ENCODE assay signal across 28 cellular contexts in genomic region chr3:118775021-118775420, GRCh38.
"Had no signal": no experiment of that assay in that cellular context is flagged by ENCODE, and none has a peak within 500 bp of the region (broad histone marks: within the 10 kb centered on the region; RNA-seq: fewer than 3 reads in every experiment).

No MANE protein-coding gene starts in this region.

- DNase-seq: colonic mucosa; cortex of kidney; dermis blood vessel endothelial cell; dorsolateral prefrontal cortex; effector CD4-positive, alpha-beta T cell; effector CD8-positive, alpha-beta T cell; effector memory CD4-positive, alpha-beta T cell; effector memory CD8-positive, alpha-beta T cell; erythroblast; esophagus squamous epithelium; foreskin fibroblast; foreskin keratinocyte; foreskin melanocyte; gastrocnemius medialis; glutamatergic neuron; head of caudate nucleus; heart left ventricle; heart right ventricle had no signal

- H3K27ac ChIP-seq: colonic mucosa, coronary artery, dorsolateral prefrontal cortex, epithelial cell of prostate, esophagus muscularis mucosa, esophagus squamous epithelium, foreskin keratinocyte, gastrocnemius medialis, gastroesophageal sphincter, heart left ventricle, heart right ventricle had no signal

- H3K4me3 ChIP-seq: colonic mucosa, coronary artery, dorsolateral prefrontal cortex, esophagus muscularis mucosa, esophagus squamous epithelium, gastrocnemius medialis, gastroesophageal sphincter, heart left ventricle, heart right ventricle had no signal

- H3K9me3 ChIP-seq: colonic mucosa, esophagus muscularis mucosa, esophagus squamous epithelium, gastrocnemius medialis, gastroesophageal sphincter, heart left ventricle, heart right ventricle had no signal

- H3K9me3 Mint-ChIP-seq: dendritic cell treated with granulocyte-macrophage colony-stimulating factor and Interleukin-4, amounts not matched to agents 40 ng/mL and 50 ng/mL, for 4 days; effector memory CD8-positive, alpha-beta T cell had no signal

- H3K27me3 Mint-ChIP-seq: dendritic cell treated with granulocyte-macrophage colony-stimulating factor and Interleukin-4, amounts not matched to agents 40 ng/mL and 50 ng/mL, for 4 days had no signal

- H3K27ac Mint-ChIP-seq: dendritic cell treated with granulocyte-macrophage colony-stimulating factor and Interleukin-4, amounts not matched to agents 40 ng/mL and 50 ng/mL, for 4 days; effector memory CD8-positive, alpha-beta T cell had no signal

- H3K4me1 ChIP-seq: colonic mucosa, esophagus muscularis mucosa, esophagus squamous epithelium, foreskin keratinocyte, gastrocnemius medialis, gastroesophageal sphincter, heart left ventricle, heart right ventricle had no signal

- H3K27me3 ChIP-seq: colonic mucosa, dorsolateral prefrontal cortex, esophagus muscularis mucosa, esophagus squamous epithelium, foreskin keratinocyte, gastrocnemius medialis, gastroesophageal sphincter, heart left ventricle had no signal

- FAIRE-seq: colon, endometrium, endothelial cell of umbilical vein, frontal cortex had no signal

- H3K4me3 Mint-ChIP-seq: dendritic cell treated with granulocyte-macrophage colony-stimulating factor and Interleukin-4, amounts not matched to agents 40 ng/mL and 50 ng/mL, for 4 days; effector memory CD8-positive, alpha-beta T cell had no signal

- ATAC-seq: effector memory CD8-positive, alpha-beta T cell; esophagus mucosa; foreskin keratinocyte; gastrocnemius medialis; gastroesophageal sphincter; heart left ventricle; heart right ventricle had no signal

- H3K36me3 ChIP-seq: colonic mucosa, esophagus muscularis mucosa, esophagus squamous epithelium, gastrocnemius medialis, gastroesophageal sphincter, heart left ventricle, heart right ventricle had no signal
